In the genomic region with DNA sequence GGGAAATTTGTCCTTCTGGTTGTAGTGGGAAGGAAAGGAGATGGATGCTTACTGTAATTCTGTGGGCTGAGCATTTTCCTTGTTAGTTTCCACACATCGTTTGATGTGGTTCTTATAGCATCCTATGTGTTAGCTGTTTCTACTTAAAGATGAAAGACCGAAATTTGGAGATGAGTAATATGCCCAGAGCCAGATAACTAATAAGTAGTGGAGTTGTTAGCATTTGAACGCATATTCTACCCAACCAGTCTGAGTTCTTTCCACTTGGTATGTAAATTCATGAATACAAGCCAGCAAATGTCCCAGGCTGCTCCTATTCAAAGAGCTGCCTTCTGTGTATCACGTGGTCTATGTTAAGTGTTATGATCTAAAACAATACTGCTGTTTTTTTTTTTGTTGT, we compare ENCODE assay signal across 12 cellular contexts. TPM values are rescaled to one million over a fixed set of nuclear protein-coding genes. Genes with fewer than 3 reads are reported as not detected.
DNase-seq lines count a peak whose midpoint lies in the region; TF ChIP-seq lines count a peak whose summit lies in the region.
"Had no signal": no experiment of that assay in that cellular context is flagged by ENCODE, and none has a peak within 500 bp of the region (broad histone marks: within the 10 kb centered on the region; RNA-seq: fewer than 3 reads in every experiment).

No MANE protein-coding gene starts in this region.

- H3K36me3 ChIP-seq in trophoblast cell (ENCODE audit: control insufficient read depth in 1 of 2, insufficient read depth in 2 of 2, low read length in 2 of 2), result peaks cover 0 to 3% of the 10 kb centered on the region in 2 experiments
- H3K36me3 ChIP-seq in H7 (replicated peaks; ENCODE audit: control insufficient read depth, insufficient read depth, low read length), result no peaks in the 10 kb centered on the region; the same call in 1 of the 2 replicates
- H3K36me3 ChIP-seq: neural progenitor cell had no signal

- H3K27me3 ChIP-seq in trophoblast cell (ENCODE audit: insufficient read depth, low read length) (no peaks in the 10 kb centered on the region), H7 (ENCODE audit: control insufficient read depth, insufficient read depth, low read length) (no peaks in the 10 kb centered on the region)
- H3K27me3 ChIP-seq: neural progenitor cell had no signal

- no peak overlapping the region for H4K12ac ChIP-seq in trophoblast cell (ENCODE audit: low read depth, low read length)

- H3K27ac Mint-ChIP-seq in HFFc6, result peak overlapping the region; percentile 86
- H3K27ac Mint-ChIP-seq: neural progenitor cell had no signal

- H3K14ac ChIP-seq in trophoblast cell (ENCODE audit: low read length), result no peak overlapping the region

- no peak for TF ChIP-seq CTCF in HFFc6 (IDR thresholded peaks at IDR 0.05)

- no peaks in the 10 kb centered on the region; the same call in 1 of the 2 replicates for H3K27me3 Mint-ChIP-seq in HFFc6 (ENCODE audit: insufficient read depth)

- no peak overlapping the region for H2BK12ac ChIP-seq in trophoblast cell (ENCODE audit: low read length)

- peaks cover 7% of the 10 kb centered on the region; the same call in 1 of the 2 replicates for H3K36me3 Mint-ChIP-seq in HFFc6 (ENCODE audit: low read depth)

- no peak overlapping the region for H3K9ac ChIP-seq in trophoblast cell (ENCODE audit: low read length)
- H3K9ac ChIP-seq: neural progenitor cell had no signal

- no peak overlapping the region for H4K8ac ChIP-seq in trophoblast cell (ENCODE audit: low read depth, low read length)

- peaks cover 8% of the 10 kb centered on the region for H3K79me1 ChIP-seq in trophoblast cell (ENCODE audit: low read length)

- peaks cover 7% of the 10 kb centered on the region for H3K79me2 ChIP-seq in trophoblast cell (ENCODE audit: control insufficient read depth, insufficient read depth, low read length, poor library complexity)

- no peak overlapping the region for H2BK5ac ChIP-seq in trophoblast cell (ENCODE audit: low read depth, low read length, poor library complexity)

- H3K9me3 ChIP-seq in trophoblast cell (ENCODE audit: insufficient read depth, low read depth, low read length), result no peaks in the 10 kb centered on the region

- H3K9me3 Mint-ChIP-seq in HFFc6, result no peaks in the 10 kb centered on the region

- peaks cover 78% of the 10 kb centered on the region for H3K4me1 Mint-ChIP-seq in HFFc6 (ENCODE audit: low read depth)

- H3K23ac ChIP-seq in trophoblast cell (ENCODE audit: low read length), result no peak overlapping the region

- H3K4me3 ChIP-seq in trophoblast cell (ENCODE audit: low read depth, low read length) (no peak overlapping the region), H7 (ENCODE audit: insufficient read depth, low read depth, low read length) (no peak overlapping the region)
- H3K4me3 ChIP-seq: neural progenitor cell had no signal

- no peak overlapping the region for H3K18ac ChIP-seq in trophoblast cell (ENCODE audit: low read length)

- peak overlapping the region; percentile 71 for H3K4me3 Mint-ChIP-seq in HFFc6
- H3K4me3 Mint-ChIP-seq: neural progenitor cell had no signal

- H4K91ac ChIP-seq in trophoblast cell (ENCODE audit: low read depth, low read length), result no peak overlapping the region

- DNase-seq in activated CD4-positive, alpha-beta T cell treated with anti-CD3 and anti-CD28 coated beads for 48 hours, result peak; percentile 19
- no peak for DNase-seq in activated CD4-positive, alpha-beta T cell treated with anti-CD3 and anti-CD28 coated beads, Interleukin-2, amount 50 U/mL, for 1 hour
- peak; percentile 41 for DNase-seq in HFFc6
- peak; percentile 9 for DNase-seq in central memory CD4-positive, alpha-beta T cell
- DNase-seq in trophoblast cell, result peak in 1 of 2 donors; percentile 12
- DNase-seq in NCI-H1417 treated with DMSO at 0.1 percent for 48 hours (lab: John Stamatoyannopoulos, UW), result no peak
- no peak for DNase-seq in H7
- no peak for DNase-seq in effector CD8-positive, alpha-beta T cell (lab: John Stamatoyannopoulos, UW)
- DNase-seq: NCI-H1105, T-helper 9 cell had no signal

- no peak overlapping the region for H3K4me2 ChIP-seq in trophoblast cell (ENCODE audit: low read length)
- H3K4me2 ChIP-seq: neural progenitor cell had no signal

- peak overlapping the region; percentile 70 for H3K4ac ChIP-seq in trophoblast cell (ENCODE audit: low read depth, low read length)

- H2AFZ ChIP-seq in trophoblast cell (ENCODE audit: insufficient read depth, low read length, poor library complexity), result no peak overlapping the region
- H2AFZ ChIP-seq: neural progenitor cell had no signal

- H3K4me1 ChIP-seq in trophoblast cell (ENCODE audit: control insufficient read depth in 1 of 2, insufficient read depth in 2 of 2, low read length in 2 of 2), result peaks cover 5 to 19% of the 10 kb centered on the region in 2 experiments

- H2AK5ac ChIP-seq in trophoblast cell (ENCODE audit: low read length), result no peak overlapping the region

- peak overlapping the region; percentile 45 for H3K27ac ChIP-seq in trophoblast cell (ENCODE audit: low read depth, low read length)
- H3K27ac ChIP-seq: neural progenitor cell had no signal

- H2BK120ac ChIP-seq in trophoblast cell (ENCODE audit: insufficient read depth, low read length, poor library complexity), result no peak overlapping the region

- WGBS in trophoblast cell (ENCODE audit: extremely low coverage, insufficient coverage, insufficient read length), result no CpG with 5 or more reads among the region's 4 CpGs

RNA-seq across cellular contexts. Expression of a gene that starts 14.6 kb away (rescaled TPM):
- 10 to 100 TPM; 47.3 to 61.5 (median 59.1) TPM for total RNA-seq in HFFc6 (2021; fragmentation: NEBNext Ultra II Directional; extraction: Animal tissue kit (Norgen Biotek cat#: 25700))
- 28.4 and 30.4 TPM in 2 replicates for polyA plus RNA-seq in trophoblast cell (2013)
- 23.0 and 27.2 TPM in 2 replicates for total RNA-seq in H7 (2014; rRNA removed; shearing (Covaris generic))

RNA-seq across cellular contexts. Expression of a gene that starts 40.4 kb away (rescaled TPM):
- total RNA-seq in HFFc6 (2021; fragmentation: NEBNext Ultra II Directional; extraction: Animal tissue kit (Norgen Biotek cat#: 25700)), result under 1 TPM; 0.17 to 0.61 (median 0.27) TPM
- polyA plus RNA-seq in trophoblast cell (2013), result 8.2 and 9.1 TPM in 2 replicates
- total RNA-seq in H7 (2014; rRNA removed; shearing (Covaris generic)), result 0.63 TPM in 1 of 2 replicates, not detected in the other
- total RNA-seq: A673 had no signal

Comparison
In these comparisons a context has a peak if more than half of its experiments do, and no peak if none do; other contexts are left out.
1. DNase-seq: peak in activated CD4-positive, alpha-beta T cell treated with anti-CD3 and anti-CD28 coated beads for 48 hours (single experiment), HFFc6 (single experiment) and central memory CD4-positive, alpha-beta T cell (single experiment); none in activated CD4-positive, alpha-beta T cell treated with anti-CD3 and anti-CD28 coated beads, Interleukin-2, amount 50 U/mL, for 1 hour (single experiment), NCI-H1417 treated with DMSO at 0.1 percent for 48 hours (single experiment), H7 (single experiment) and effector CD8-positive, alpha-beta T cell (single experiment).